35 cellular contexts compared by ENCODE assay signal in the genomic region with DNA sequence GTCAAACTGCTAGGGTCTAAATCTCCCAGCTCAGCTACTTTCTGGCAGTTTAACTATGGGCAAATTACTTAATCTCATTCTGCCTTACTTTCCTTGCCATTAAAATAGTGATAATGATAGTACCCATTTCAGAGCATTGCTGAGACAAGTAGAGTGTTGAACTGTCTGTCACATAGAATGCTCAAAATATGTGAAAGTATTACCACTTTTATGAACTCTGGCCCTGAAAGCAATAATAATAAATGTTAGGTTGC. TPM values are rescaled to one million over a fixed set of nuclear protein-coding genes. Genes with fewer than 3 reads are reported as not detected.
"Had no signal": no experiment of that assay in that cellular context is flagged by ENCODE, and none has a peak within 500 bp of the region (broad histone marks: within the 10 kb centered on the region; RNA-seq: fewer than 3 reads in every experiment).

No MANE protein-coding gene starts in this region.

- H3K27ac Mint-ChIP-seq: activated B cell treated with CpG ODN at 0.5 μM for 24 hours; activated CD4-positive, alpha-beta memory T cell treated with anti-CD3 and anti-CD28 coated beads, Interleukin-2, amount 10 ng/mL, durations not matched to agents 7 days and 5 days; activated CD8-positive, alpha-beta memory T cell treated with anti-CD3 and anti-CD28 coated beads, Interleukin-2, amount 10 ng/mL, durations not matched to agents 7 days and 5 days; activated naive CD4-positive, alpha-beta T cell treated with anti-CD3 and anti-CD28 coated beads, Interleukin-2, amount 10 ng/mL, durations not matched to agents 7 days and 5 days; activated naive CD8-positive, alpha-beta T cell; activated naive CD8-positive, alpha-beta T cell treated with anti-CD3 and anti-CD28 coated beads, Interleukin-2, amount 50 U/mL, for 24 hours had no signal

- DNase-seq: activated B cell treated with CpG ODN at 0.5 μM for 24 hours; activated CD4-positive, alpha-beta memory T cell treated with anti-CD3 and anti-CD28 coated beads, Interleukin-2, amount 10 ng/mL, durations not matched to agents 7 days and 5 days; activated CD4-positive, alpha-beta T cell treated with anti-CD3 and anti-CD28 coated beads for 4 hours; activated CD4-positive, alpha-beta T cell treated with anti-CD3 and anti-CD28 coated beads, Interleukin-2, amount 50 U/mL, for 1 hour; activated CD4-positive, CD25-positive, alpha-beta regulatory T cell treated with anti-CD3 and anti-CD28 coated beads, Interleukin-2, amount 50 U/mL, for 72 hours; activated CD8-positive, alpha-beta memory T cell treated with anti-CD3 and anti-CD28 coated beads for 24 hours; activated CD8-positive, alpha-beta memory T cell treated with anti-CD3 and anti-CD28 coated beads, Interleukin-2, amount 10 ng/mL, durations not matched to agents 7 days and 5 days; activated CD8-positive, alpha-beta memory T cell treated with anti-CD3 and anti-CD28 coated beads, Interleukin-2, amount 50 U/mL, for 48 hours; activated effector memory CD4-positive, alpha-beta T cell treated with Interleukin-2 at 50 U/mL for 16 hours; activated naive CD4-positive, alpha-beta T cell treated with anti-CD3 and anti-CD28 coated beads, Interleukin-2, amount 10 ng/mL, durations not matched to agents 7 days and 5 days; activated naive CD8-positive, alpha-beta T cell treated with anti-CD3 and anti-CD28 coated beads, Interleukin-2, amount 50 U/mL, for 24 hours; activated T-cell treated with anti-CD3 and anti-CD28 coated beads, Interleukin-2, amount 50 U/mL, for 48 hours; anterior cingulate cortex; caudate nucleus; cerebellar nuclear complex; Kasumi-1; MM.1S; MV-4-11; NCI-H1092; NCI-H1436 treated with DMSO at 0.1 percent for 48 hours; NCI-H1694 treated with DMSO at 0.1 percent for 48 hours; NCI-H2029; NCI-H2171; NCI-H510A; NCI-H526; NCI-H748 treated with DMSO at 0.1 percent for 48 hours; NK-92 treated with Interleukin-12 subunit alpha and Interleukin-12 subunit beta, amount 100 ng/mL, for 24 hours; SIG-M5; SW 1271; T-helper 1 cell; T-helper 2 cell; T-helper 9 cell had no signal

- H3K27me3 Mint-ChIP-seq: activated CD4-positive, alpha-beta memory T cell treated with anti-CD3 and anti-CD28 coated beads, Interleukin-2, amount 10 ng/mL, durations not matched to agents 7 days and 5 days; activated naive CD4-positive, alpha-beta T cell treated with anti-CD3 and anti-CD28 coated beads, Interleukin-2, amount 10 ng/mL, durations not matched to agents 7 days and 5 days; brain had no signal

- H3K4me3 Mint-ChIP-seq: activated B cell treated with CpG ODN at 0.5 μM for 24 hours; activated CD4-positive, alpha-beta memory T cell treated with anti-CD3 and anti-CD28 coated beads, Interleukin-2, amount 10 ng/mL, durations not matched to agents 7 days and 5 days; activated CD8-positive, alpha-beta memory T cell treated with anti-CD3 and anti-CD28 coated beads, Interleukin-2, amount 10 ng/mL, durations not matched to agents 7 days and 5 days; activated naive CD4-positive, alpha-beta T cell treated with anti-CD3 and anti-CD28 coated beads, Interleukin-2, amount 10 ng/mL, durations not matched to agents 7 days and 5 days; activated naive CD8-positive, alpha-beta T cell; activated naive CD8-positive, alpha-beta T cell treated with anti-CD3 and anti-CD28 coated beads, Interleukin-2, amount 50 U/mL, for 24 hours; brain had no signal

- H3K36me3 Mint-ChIP-seq: activated CD8-positive, alpha-beta memory T cell treated with anti-CD3 and anti-CD28 coated beads, Interleukin-2, amount 10 ng/mL, durations not matched to agents 7 days and 5 days; activated naive CD4-positive, alpha-beta T cell treated with anti-CD3 and anti-CD28 coated beads, Interleukin-2, amount 10 ng/mL, durations not matched to agents 7 days and 5 days; activated naive CD8-positive, alpha-beta T cell had no signal

- ATAC-seq: activated CD8-positive, alpha-beta memory T cell treated with anti-CD3 and anti-CD28 coated beads, Interleukin-2, amount 10 ng/mL, durations not matched to agents 7 days and 5 days; activated naive CD8-positive, alpha-beta T cell treated with anti-CD3 and anti-CD28 coated beads, Interleukin-2, amount 50 U/mL, for 24 hours had no signal

- H3K9me3 Mint-ChIP-seq: activated B cell treated with CpG ODN at 0.5 μM for 24 hours; activated CD4-positive, alpha-beta memory T cell treated with anti-CD3 and anti-CD28 coated beads, Interleukin-2, amount 10 ng/mL, durations not matched to agents 7 days and 5 days; activated naive CD4-positive, alpha-beta T cell treated with anti-CD3 and anti-CD28 coated beads, Interleukin-2, amount 10 ng/mL, durations not matched to agents 7 days and 5 days; activated naive CD8-positive, alpha-beta T cell treated with anti-CD3 and anti-CD28 coated beads, Interleukin-2, amount 50 U/mL, for 24 hours; brain had no signal

- H3K4me1 Mint-ChIP-seq: activated B cell treated with CpG ODN at 0.5 μM for 24 hours; activated CD4-positive, alpha-beta memory T cell treated with anti-CD3 and anti-CD28 coated beads, Interleukin-2, amount 10 ng/mL, durations not matched to agents 7 days and 5 days; activated CD8-positive, alpha-beta memory T cell treated with anti-CD3 and anti-CD28 coated beads, Interleukin-2, amount 10 ng/mL, durations not matched to agents 7 days and 5 days; activated naive CD4-positive, alpha-beta T cell treated with anti-CD3 and anti-CD28 coated beads, Interleukin-2, amount 10 ng/mL, durations not matched to agents 7 days and 5 days; activated naive CD8-positive, alpha-beta T cell treated with anti-CD3 and anti-CD28 coated beads, Interleukin-2, amount 50 U/mL, for 24 hours had no signal

- FAIRE-seq: bronchial epithelial cell had no signal

RNA-seq across cellular contexts. Expression of gene SRGAP1, which starts 19.9 kb away (rescaled TPM):
- total RNA-seq: activated CD4-positive, alpha-beta memory T cell treated with anti-CD3 and anti-CD28 coated beads, Interleukin-2, amount 10 ng/mL, durations not matched to agents 7 days and 5 days had no signal
